10 cellular contexts compared by ENCODE assay signal in genomic region chr17:4785311-4786110, GRCh38. TPM values are rescaled to one million over a fixed set of nuclear protein-coding genes. Genes with fewer than 3 reads are reported as not detected.
A peak's percentile ranks its signal among the peaks of the same experiment; 100 is the strongest.
DNase-seq lines count a peak whose midpoint lies in the region; ATAC-seq and TF ChIP-seq lines count a peak whose summit lies in the region.
"Had no signal": no experiment of that assay in that cellular context is flagged by ENCODE, and none has a peak within 500 bp of the region (broad histone marks: within the 10 kb centered on the region; RNA-seq: fewer than 3 reads in every experiment).

No MANE protein-coding gene starts in this region.

- H3K36me3 Mint-ChIP-seq in activated CD4-positive, alpha-beta T cell treated with anti-CD3 and anti-CD28 coated beads, Interleukin-2, amount 10 ng/mL, durations not matched to agents 24 days and 14 days (ENCODE audit: low read depth): no peaks in the 10 kb centered on the region
- no peaks in the 10 kb centered on the region for H3K36me3 Mint-ChIP-seq in activated T-cell treated with anti-CD3 and anti-CD28 coated beads, Interleukin-2, amount 50 U/mL, for 4 hours (ENCODE audit: insufficient read depth)
- H3K36me3 Mint-ChIP-seq in stimulated activated naive B cell treated with anti-CD40 and anti-IgM and Interleukin-4, amounts not matched to agents 10 μg/mL and 1 μg/mL and 100 μg/mL, for 72 hours: peaks cover 0 to 2% of the 10 kb centered on the region in 2 donors

- H3K27me3 Mint-ChIP-seq in activated CD4-positive, alpha-beta T cell treated with anti-CD3 and anti-CD28 coated beads, Interleukin-2, amount 10 ng/mL, durations not matched to agents 24 days and 14 days: peaks cover 60% of the 10 kb centered on the region
- H3K27me3 Mint-ChIP-seq in activated T-cell treated with anti-CD3 and anti-CD28 coated beads, Interleukin-2, amount 50 U/mL, for 4 hours (ENCODE audit: low read depth): peaks cover 63% of the 10 kb centered on the region
- peaks cover 53 to 74% of the 10 kb centered on the region in 2 donors for H3K27me3 Mint-ChIP-seq in stimulated activated naive B cell treated with anti-CD40 and anti-IgM and Interleukin-4, amounts not matched to agents 10 μg/mL and 1 μg/mL and 100 μg/mL, for 72 hours

- H3K9me2 ChIP-seq in hepatocyte (replicated peaks; ENCODE audit: insufficient read depth): no peaks in the 10 kb centered on the region

- H4K20me1 ChIP-seq in hepatocyte (ENCODE audit: insufficient read depth, poor library complexity, severe bottlenecking): no peaks in the 10 kb centered on the region

- no peak overlapping the region for H3K27ac ChIP-seq in hepatocyte

- H3K27me3 ChIP-seq in hepatocyte: no peaks in the 10 kb centered on the region

- H3K36me3 ChIP-seq in hepatocyte (replicated peaks; ENCODE audit: insufficient read depth, low read depth): no peaks in the 10 kb centered on the region

- intact Hi-C loops in activated CD4-positive, alpha-beta T cell treated with anti-CD3 and anti-CD28 coated beads, Interleukin-2, amount 10 ng/mL, durations not matched to agents 24 days and 14 days (cut with micrococcal nuclease): loop anchor here (5.0 kb wide), 2 partner anchors 38 to 143 kb away; partner anchors contain the start of gene ALOX15

- H3K4me3 ChIP-seq in hepatocyte: no peak overlapping the region

- no peak for ATAC-seq in activated T-cell treated with anti-CD3 and anti-CD28 coated beads, Interleukin-2, amount 50 U/mL, for 4 hours
- ATAC-seq in stimulated activated naive B cell treated with anti-CD40 and anti-IgM and Interleukin-4, amounts not matched to agents 10 μg/mL and 1 μg/mL and 100 μg/mL, for 72 hours (replicated peaks): no peak

- peak; percentile 68 for DNase-seq in activated CD4-positive, alpha-beta T cell treated with anti-CD3 and anti-CD28 coated beads, Interleukin-2, amount 10 ng/mL, durations not matched to agents 24 days and 14 days
- no peak for DNase-seq in activated CD4-positive, alpha-beta T cell treated with anti-CD3 and anti-CD28 coated beads, Interleukin-2, amount 50 U/mL, for 1 hour
- no peak for DNase-seq in activated T-cell treated with anti-CD3 and anti-CD28 coated beads, Interleukin-2, amount 50 U/mL, for 4 hours
- DNase-seq in hepatocyte (ENCODE audit: low spot score) (no peak), NCI-H128 (lab: John Stamatoyannopoulos, UW; ENCODE audit: unreplicated experiment) (no peak), NCI-H1694 treated with DMSO at 0.1 percent for 48 hours (lab: John Stamatoyannopoulos, UW) (no peak), NCI-H446 treated with DMSO at 0.1 percent for 48 hours (lab: John Stamatoyannopoulos, UW) (no peak)
- no peak for DNase-seq in stimulated activated naive B cell treated with anti-CD40 and anti-IgM and Interleukin-4, amounts not matched to agents 10 μg/mL and 1 μg/mL and 100 μg/mL, for 72 hours
- DNase-seq: NCI-H1694; stimulated activated CD4-positive, alpha-beta T cell treated with anti-CD3 and anti-CD28 coated beads, Interleukin-4, amount 100 ng/mL, for 1 hour had no signal

- peaks cover 11% of the 10 kb centered on the region for H3K79me2 ChIP-seq in hepatocyte

- WGBS in hepatocyte (ENCODE audit: low lambda C conversion rate, missing lambda C conversion rate): 96% methylated on average over 59 of the region's 61 CpGs

- no peaks in the 10 kb centered on the region for H3K9me3 ChIP-seq in hepatocyte (ENCODE audit: low read depth)

- no peak for TF ChIP-seq CTCF in hepatocyte (IDR thresholded peaks at IDR 0.05; ENCODE audit: poor library complexity)

- no peak overlapping the region for H2AFZ ChIP-seq in hepatocyte

- peaks cover 18% of the 10 kb centered on the region for H3K4me1 Mint-ChIP-seq in activated CD4-positive, alpha-beta T cell treated with anti-CD3 and anti-CD28 coated beads, Interleukin-2, amount 10 ng/mL, durations not matched to agents 24 days and 14 days
- peaks cover 17% of the 10 kb centered on the region for H3K4me1 Mint-ChIP-seq in activated T-cell treated with anti-CD3 and anti-CD28 coated beads, Interleukin-2, amount 50 U/mL, for 4 hours (ENCODE audit: low read depth)
- H3K4me1 Mint-ChIP-seq in stimulated activated naive B cell treated with anti-CD40 and anti-IgM and Interleukin-4, amounts not matched to agents 10 μg/mL and 1 μg/mL and 100 μg/mL, for 72 hours: peaks cover 18 to 38% of the 10 kb centered on the region in 2 donors

- H3K9me3 Mint-ChIP-seq in activated CD4-positive, alpha-beta T cell treated with anti-CD3 and anti-CD28 coated beads, Interleukin-2, amount 10 ng/mL, durations not matched to agents 24 days and 14 days: no peaks in the 10 kb centered on the region
- no peaks in the 10 kb centered on the region for H3K9me3 Mint-ChIP-seq in activated T-cell treated with anti-CD3 and anti-CD28 coated beads, Interleukin-2, amount 50 U/mL, for 4 hours
- H3K9me3 Mint-ChIP-seq in stimulated activated naive B cell treated with anti-CD40 and anti-IgM and Interleukin-4, amounts not matched to agents 10 μg/mL and 1 μg/mL and 100 μg/mL, for 72 hours: peaks cover 0 to 2% of the 10 kb centered on the region in 2 donors

- H3K27ac Mint-ChIP-seq in activated CD4-positive, alpha-beta T cell treated with anti-CD3 and anti-CD28 coated beads, Interleukin-2, amount 10 ng/mL, durations not matched to agents 24 days and 14 days: no peak overlapping the region
- H3K27ac Mint-ChIP-seq in stimulated activated naive B cell treated with anti-CD40 and anti-IgM and Interleukin-4, amounts not matched to agents 10 μg/mL and 1 μg/mL and 100 μg/mL, for 72 hours: peak overlapping the region; percentile 77

- H3K4me3 Mint-ChIP-seq in activated CD4-positive, alpha-beta T cell treated with anti-CD3 and anti-CD28 coated beads, Interleukin-2, amount 10 ng/mL, durations not matched to agents 24 days and 14 days: peak overlapping the region; percentile 59
- peak overlapping the region; percentile 41 for H3K4me3 Mint-ChIP-seq in activated T-cell treated with anti-CD3 and anti-CD28 coated beads, Interleukin-2, amount 50 U/mL, for 4 hours
- H3K4me3 Mint-ChIP-seq in stimulated activated naive B cell treated with anti-CD40 and anti-IgM and Interleukin-4, amounts not matched to agents 10 μg/mL and 1 μg/mL and 100 μg/mL, for 72 hours: peak overlapping the region; percentile 41 to 70

- peaks cover 18% of the 10 kb centered on the region for H3K4me1 ChIP-seq in hepatocyte (ENCODE audit: insufficient read depth)

- peak overlapping the region; percentile 25 for H3K4me2 ChIP-seq in hepatocyte

RNA-seq across cellular contexts. Expression of gene VMO1, which starts 0.7 kb away (rescaled TPM):
- total RNA-seq in activated CD4-positive, alpha-beta T cell treated with anti-CD3 and anti-CD28 coated beads, Interleukin-2, amount 10 ng/mL, durations not matched to agents 24 days and 14 days: not detected in 2 replicates
- total RNA-seq in activated T-cell treated with anti-CD3 and anti-CD28 coated beads, Interleukin-2, amount 50 U/mL, for 4 hours: under 1 TPM in 1 of 3 donors, not detected in 2; 0.33 TPM
- 0.33 TPM in 1 of 2 replicates, not detected in the other for total RNA-seq in hepatocyte
- 2.7 and 4.3 TPM in 2 replicates for polyA plus RNA-seq in hepatocyte

RNA-seq across cellular contexts. Expression of gene GLTPD2, which starts 3.3 kb away (rescaled TPM):
- total RNA-seq in activated CD4-positive, alpha-beta T cell treated with anti-CD3 and anti-CD28 coated beads, Interleukin-2, amount 10 ng/mL, durations not matched to agents 24 days and 14 days: not detected in 2 replicates
- total RNA-seq in activated T-cell treated with anti-CD3 and anti-CD28 coated beads, Interleukin-2, amount 50 U/mL, for 4 hours: not detected
- 36.4 and 40.1 TPM in 2 replicates for total RNA-seq in hepatocyte
- polyA plus RNA-seq in hepatocyte: 80.7 and 100.0 TPM in 2 replicates

RNA-seq across cellular contexts. Expression of gene PSMB6, which starts 10.5 kb away (rescaled TPM):
- total RNA-seq in activated CD4-positive, alpha-beta T cell treated with anti-CD3 and anti-CD28 coated beads, Interleukin-2, amount 10 ng/mL, durations not matched to agents 24 days and 14 days: 208 and 209 TPM in 2 replicates
- 100 to 1,000 TPM; 283 to 292 (median 291) TPM for total RNA-seq in activated T-cell treated with anti-CD3 and anti-CD28 coated beads, Interleukin-2, amount 50 U/mL, for 4 hours
- 126 and 154 TPM in 2 replicates for total RNA-seq in hepatocyte
- polyA plus RNA-seq in hepatocyte: 287 and 295 TPM in 2 replicates

RNA-seq across cellular contexts. Expression of gene TM4SF5, which starts 13.8 kb away (rescaled TPM):
- total RNA-seq in activated CD4-positive, alpha-beta T cell treated with anti-CD3 and anti-CD28 coated beads, Interleukin-2, amount 10 ng/mL, durations not matched to agents 24 days and 14 days: not detected in 2 replicates
- total RNA-seq in activated T-cell treated with anti-CD3 and anti-CD28 coated beads, Interleukin-2, amount 50 U/mL, for 4 hours: not detected
- total RNA-seq in hepatocyte: 16.7 and 20.8 TPM in 2 replicates
- 42.6 and 54.0 TPM in 2 replicates for polyA plus RNA-seq in hepatocyte

Comparison
In these comparisons a context has a peak if more than half of its experiments do, and no peak if none do; other contexts are left out.
1. RNA of gene GLTPD2, which starts 3.3 kb away (total RNA-seq): 36.4 to 40.1 TPM in hepatocyte; not detected in activated T-cell treated with anti-CD3 and anti-CD28 coated beads, Interleukin-2, amount 50 U/mL, for 4 hours and not detected in activated CD4-positive, alpha-beta T cell treated with anti-CD3 and anti-CD28 coated beads, Interleukin-2, amount 10 ng/mL, durations not matched to agents 24 days and 14 days; every median in the first group is over 10 times any median in the second.
2. Peak in every context shown above with its lines, with median percentiles within 50 percentile points of each other: H3K4me3 Mint-ChIP-seq.